11 cellular contexts compared by ENCODE assay signal in the genomic region with DNA sequence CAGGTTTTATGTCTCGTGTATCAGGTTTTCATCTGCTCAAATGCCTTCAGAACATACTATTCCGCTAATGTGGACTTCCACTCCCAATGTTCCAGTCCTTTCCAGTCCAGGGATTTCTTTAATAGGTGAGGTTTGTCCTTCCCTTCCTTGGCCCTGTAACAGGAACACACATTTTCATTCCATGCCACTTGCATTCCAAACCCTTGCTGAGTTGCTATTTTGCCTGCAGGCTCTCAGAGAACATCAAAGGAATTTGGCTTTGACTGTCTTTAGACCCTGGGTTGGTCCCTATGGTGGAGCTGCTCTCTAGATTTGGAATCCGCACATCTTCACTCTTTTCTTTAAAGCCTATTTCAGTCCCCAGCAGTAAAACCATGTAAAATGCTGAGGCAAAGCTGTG. TPM values are rescaled to one million over a fixed set of nuclear protein-coding genes. Genes with fewer than 3 reads are reported as not detected.
DNase-seq lines count a peak whose midpoint lies in the region; ATAC-seq, FAIRE-seq and TF ChIP-seq lines count a peak whose summit lies in the region.
"Had no signal": no experiment of that assay in that cellular context is flagged by ENCODE, and none has a peak within 500 bp of the region (broad histone marks: within the 10 kb centered on the region; RNA-seq: fewer than 3 reads in every experiment).

No MANE protein-coding gene starts in this region.

- no peaks in the 10 kb centered on the region for H3K36me3 ChIP-seq in osteoblast (ENCODE audit: insufficient read depth, low read length)

- H3K27me3 ChIP-seq in osteoblast (ENCODE audit: insufficient read depth, low read length) = no peaks in the 10 kb centered on the region

- FAIRE-seq in RCC 7860 (lab: Jason Lieb, UNC) = peak; percentile 65
- FAIRE-seq: colon had no signal

- peak overlapping the region; percentile 96 for H2AFZ ChIP-seq in osteoblast (ENCODE audit: low read length)

- peak overlapping the region; percentile 72 for H3K27ac ChIP-seq in osteoblast (ENCODE audit: low read depth, low read length)

- TF ChIP-seq CTCF in osteoblast (IDR thresholded peaks at IDR 0.05; ENCODE audit: extremely low read depth, low read depth, low read length) = no peak

- H3K79me2 ChIP-seq in osteoblast (ENCODE audit: insufficient read depth, low read length) = no peaks in the 10 kb centered on the region

- DNase-seq in ELR (ENCODE audit: low read depth) (peak; percentile 52), RCC 7860 (ENCODE audit: low spot score) (peak; percentile 26), fibroblast of gingiva (ENCODE audit: low read depth) (peak; percentile 41), osteoblast (ENCODE audit: insufficient read length, low spot score, missing footprints) (no peak), NCI-H82 (lab: John Stamatoyannopoulos, UW) (no peak), midbrain (lab: John Stamatoyannopoulos, UW) (no peak), NCI-H446 (lab: John Stamatoyannopoulos, UW) (no peak)
- DNase-seq: GOT3, NCI-H1436 treated with DMSO at 0.1 percent for 48 hours had no signal

- peaks cover 37% of the 10 kb centered on the region for H3K4me1 ChIP-seq in osteoblast (ENCODE audit: insufficient read depth, low read length)

- H3K4me2 ChIP-seq in osteoblast (ENCODE audit: insufficient read depth, low read length) = peak overlapping the region; percentile 85

- no peaks in the 10 kb centered on the region for H3K9me3 ChIP-seq in osteoblast (ENCODE audit: low read depth, low read length)

- H4K20me1 ChIP-seq in osteoblast (ENCODE audit: insufficient read depth, low read length) = no peaks in the 10 kb centered on the region

- ATAC-seq in HG02970 (IDR thresholded peaks at IDR 0.05; ENCODE audit: low FRiP score, unreplicated experiment) = no peak

- H3K4me3 ChIP-seq in osteoblast (ENCODE audit: insufficient read depth, low read length) = peak overlapping the region; percentile 74

RNA-seq across cellular contexts. Expression of gene ALCAM, which starts 12.3 kb away (rescaled TPM):
- total RNA-seq in osteoblast = 178 and 276 TPM in 2 replicates

Comparison
In these comparisons a context has a peak if more than half of its experiments do, and no peak if none do; other contexts are left out.
1. DNase-seq: peak in ELR (single experiment), RCC 7860 (single experiment) and fibroblast of gingiva (single experiment); none in osteoblast (single experiment), NCI-H82 (single experiment), midbrain (single experiment) and NCI-H446 (0 of 2).